ENCODE assay signal across 21 cellular contexts in the genomic region with DNA sequence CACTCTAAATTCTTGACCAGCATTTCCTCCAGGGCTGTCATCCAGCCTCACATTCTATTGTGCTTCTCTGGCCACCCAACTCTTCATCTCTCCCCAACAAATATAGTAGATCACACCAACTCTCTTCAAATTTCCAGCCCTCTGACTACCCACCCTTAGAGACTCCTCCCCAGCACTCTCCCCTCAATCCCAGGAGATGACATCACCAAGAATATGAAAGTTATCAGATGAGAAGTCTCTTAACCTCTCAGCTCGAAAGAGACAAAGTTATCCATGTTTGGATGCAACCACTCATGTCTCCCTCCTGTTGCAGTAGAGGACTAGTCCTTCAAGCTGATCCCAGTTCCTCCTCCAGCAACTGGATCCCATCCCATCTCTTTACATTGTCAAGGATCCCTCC. TPM values are rescaled to one million over a fixed set of nuclear protein-coding genes. Genes with fewer than 3 reads are reported as not detected.
DNase-seq lines count a peak whose midpoint lies in the region; ATAC-seq, FAIRE-seq and TF ChIP-seq lines count a peak whose summit lies in the region.
"Had no signal": no experiment of that assay in that cellular context is flagged by ENCODE, and none has a peak within 500 bp of the region (broad histone marks: within the 10 kb centered on the region; RNA-seq: fewer than 3 reads in every experiment).

No MANE protein-coding gene starts in this region.

- no peak for ATAC-seq in natural killer cell treated with Interleukin-12 subunit alpha and Interleukin-12 subunit beta and Interleukin-15 and Interleukin-18, amount 100 ng/mL, for 72 hours
- ATAC-seq in natural killer cell = no peak
- ATAC-seq in IMR-90 (ENCODE audit: low read depth) = no peak
- no peak for ATAC-seq in GM12878
- no peak for ATAC-seq in stimulated activated memory B cell treated with anti-CD40 and anti-IgM and Interleukin-4, amounts not matched to agents 10 μg/mL and 1 μg/mL and 100 μg/mL, for 72 hours

- CTCF ChIA-PET in IMR-90 (lab: Yijun Ruan, JAX) (no interaction called here), GM12878 (lab: Yijun Ruan, JAX) (interaction anchor here (0.6 to 1.0 kb wide), 2 partner anchors 8 to 1933 kb away, joined by 3 read pairs; no protein-coding TSS in a partner anchor)

- no peaks in the 10 kb centered on the region for H3K9me3 ChIP-seq in IMR-90 (ENCODE audit: control insufficient read depth, insufficient read depth, low read length)
- no peaks in the 10 kb centered on the region for H3K9me3 ChIP-seq in GM12878 (replicated peaks; ENCODE audit: control insufficient read depth, insufficient read depth, low read length)
- no peaks in the 10 kb centered on the region for H3K9me3 ChIP-seq in esophagus squamous epithelium
- H3K9me3 ChIP-seq: Caco-2 had no signal

- peaks cover 0 to 8% of the 10 kb centered on the region in 2 experiments; a peak in 2 of 4 replicates for H3K79me1 ChIP-seq in IMR-90 (ENCODE audit: low read depth in 1 of 2, low read length in 2 of 2)

- TF ChIP-seq RAD21 in IMR-90 (IDR thresholded peaks at IDR 0.05; ENCODE audit: low read length) (no peak), GM12878 (IDR thresholded peaks at IDR 0.05; ENCODE audit: insufficient read depth, low read depth, low read length) (no peak)

- H3K4me1 Mint-ChIP-seq in natural killer cell treated with Interleukin-12 subunit alpha and Interleukin-12 subunit beta and Interleukin-15 and Interleukin-18, amount 100 ng/mL, for 72 hours (ENCODE audit: low read depth in 2 of 2) = peaks cover 31 to 46% of the 10 kb centered on the region in 2 donors
- H3K4me1 Mint-ChIP-seq in natural killer cell = peaks cover 22 to 30% of the 10 kb centered on the region in 2 donors
- peaks cover 86% of the 10 kb centered on the region for H3K4me1 Mint-ChIP-seq in stimulated activated memory B cell treated with anti-CD40 and anti-IgM and Interleukin-4, amounts not matched to agents 10 μg/mL and 1 μg/mL and 100 μg/mL, for 72 hours

- TF ChIP-seq POLR2A in IMR-90 (IDR thresholded peaks at IDR 0.05; ENCODE audit: low read depth, low read length) (no peak), GM12878 (IDR thresholded peaks at IDR 0.05; ENCODE audit: low read depth, low read length) (no peak), esophagus squamous epithelium (IDR thresholded peaks at IDR 0.05) (no peak)

- H3K79me2 ChIP-seq in GM12878 (ENCODE audit: control insufficient read depth, insufficient read depth, low read length) = no peaks in the 10 kb centered on the region

- TF ChIP-seq CTCF in natural killer cell (IDR thresholded peaks at IDR 0.05) (no peak), IMR-90 (conservative IDR thresholded peaks at IDR 0.05; ENCODE audit: low read depth, low read length) (no peak), GM12878 (IDR thresholded peaks at IDR 0.05 in 2 of 3, conservative IDR thresholded peaks at IDR 0.05 in 1 of 3; ENCODE audit: control insufficient read depth in 2 of 3, extremely low read depth in 1 of 3, insufficient read depth in 1 of 3, low read depth in 3 of 3, low read length in 3 of 3) (no peak), esophagus squamous epithelium (IDR thresholded peaks at IDR 0.05) (no peak)

- RAD21 ChIA-PET in GM12878 (lab: Charles Lee; ENCODE audit: unreplicated experiment) = interaction anchor here (8.7 kb wide), 1 partner anchor 9 kb away, joined by 50 read pairs; no protein-coding TSS in a partner anchor

- peak overlapping the region; percentile 91 for H3K4ac ChIP-seq in IMR-90 (ENCODE audit: low read depth, low read length)

- H3K23ac ChIP-seq in IMR-90 (ENCODE audit: low read depth, low read length) = peak overlapping the region; percentile 46; the same call in 1 of the 2 replicates

- peak overlapping the region; percentile 49; the same call in 1 of the 2 replicates for H4K5ac ChIP-seq in IMR-90 (ENCODE audit: low read depth, low read length)

- POLR2A ChIA-PET in IMR-90 (lab: Charles Lee; ENCODE audit: unreplicated experiment) (no interaction called here), GM12878 (lab: Charles Lee) (interaction anchor here (0.8 to 3.8 kb wide), 2 partner anchors 9 kb away, joined by 3 to 19 read pairs; no protein-coding TSS in a partner anchor)

- in situ Hi-C loops in IMR-90 (cut with MboI; ENCODE audit: low sequenced_read_pairs) (no loop called here), GM12878 (cut with MboI) (no loop called here)

- H3K4me3 ChIP-seq in IMR-90 (ENCODE audit: insufficient read depth, low read depth, low read length) (no peak overlapping the region), GM12878 (no peak overlapping the region), esophagus squamous epithelium (no peak overlapping the region)
- H3K4me3 ChIP-seq: SK-N-MC had no signal

- H3K9me3 Mint-ChIP-seq in natural killer cell treated with Interleukin-12 subunit alpha and Interleukin-12 subunit beta and Interleukin-15 and Interleukin-18, amount 100 ng/mL, for 72 hours = peaks cover 7% of the 10 kb centered on the region
- H3K9me3 Mint-ChIP-seq in natural killer cell = no peaks in the 10 kb centered on the region
- H3K9me3 Mint-ChIP-seq in stimulated activated memory B cell treated with anti-CD40 and anti-IgM and Interleukin-4, amounts not matched to agents 10 μg/mL and 1 μg/mL and 100 μg/mL, for 72 hours = peaks cover 7% of the 10 kb centered on the region
- H3K9me3 Mint-ChIP-seq: HFFc6 had no signal

- peak overlapping the region; percentile 2 for H2BK5ac ChIP-seq in IMR-90 (ENCODE audit: low read depth, low read length, poor library complexity, severe bottlenecking)

- no peak overlapping the region for H3K56ac ChIP-seq in IMR-90 (ENCODE audit: extremely low read depth, insufficient read depth, low read length)

- H3K27me3 Mint-ChIP-seq in natural killer cell treated with Interleukin-12 subunit alpha and Interleukin-12 subunit beta and Interleukin-15 and Interleukin-18, amount 100 ng/mL, for 72 hours = no peaks in the 10 kb centered on the region
- no peaks in the 10 kb centered on the region for H3K27me3 Mint-ChIP-seq in natural killer cell (ENCODE audit: low read depth in 2 of 2)
- no peaks in the 10 kb centered on the region for H3K27me3 Mint-ChIP-seq in stimulated activated memory B cell treated with anti-CD40 and anti-IgM and Interleukin-4, amounts not matched to agents 10 μg/mL and 1 μg/mL and 100 μg/mL, for 72 hours

- H4K91ac ChIP-seq in IMR-90 (ENCODE audit: insufficient read depth, low read depth, low read length) = peak overlapping the region; percentile 67

- peak overlapping the region; percentile 4 to 33; a peak in 1 of 4 replicates for H4K8ac ChIP-seq in IMR-90 (ENCODE audit: low read depth in 2 of 2, low read length in 2 of 2)

- peak overlapping the region; percentile 52; the same call in 1 of the 2 replicates for H3K14ac ChIP-seq in IMR-90 (replicated peaks; ENCODE audit: low read depth, low read length)

- H2AK5ac ChIP-seq in IMR-90 (ENCODE audit: low read depth, low read length) = peak overlapping the region; percentile 96

- no peak for TF ChIP-seq EP300 in GM12878 (IDR thresholded peaks at IDR 0.05; ENCODE audit: borderline replicate concordance in 1 of 2, control insufficient read depth in 1 of 2, low read depth in 2 of 2, low read length in 2 of 2)

- H3K9ac ChIP-seq in IMR-90 (ENCODE audit: low read depth, low read length) (no peak overlapping the region), GM12878 (ENCODE audit: control insufficient read depth, insufficient read depth, low read length) (no peak overlapping the region)

- no peaks in the 10 kb centered on the region for H3K36me3 Mint-ChIP-seq in natural killer cell treated with Interleukin-12 subunit alpha and Interleukin-12 subunit beta and Interleukin-15 and Interleukin-18, amount 100 ng/mL, for 72 hours
- H3K36me3 Mint-ChIP-seq in natural killer cell = no peaks in the 10 kb centered on the region
- peaks cover 9% of the 10 kb centered on the region for H3K36me3 Mint-ChIP-seq in stimulated activated memory B cell treated with anti-CD40 and anti-IgM and Interleukin-4, amounts not matched to agents 10 μg/mL and 1 μg/mL and 100 μg/mL, for 72 hours

- peak overlapping the region; percentile 6 to 73 for H3K27ac Mint-ChIP-seq in natural killer cell treated with Interleukin-12 subunit alpha and Interleukin-12 subunit beta and Interleukin-15 and Interleukin-18, amount 100 ng/mL, for 72 hours
- H3K27ac Mint-ChIP-seq in natural killer cell = no peak overlapping the region
- peak overlapping the region; percentile 88 for H3K27ac Mint-ChIP-seq in stimulated activated memory B cell treated with anti-CD40 and anti-IgM and Interleukin-4, amounts not matched to agents 10 μg/mL and 1 μg/mL and 100 μg/mL, for 72 hours
- H3K27ac Mint-ChIP-seq: HFFc6 had no signal

- H3K9me1 ChIP-seq in IMR-90 (ENCODE audit: insufficient read depth, low read length) = peaks cover 15% of the 10 kb centered on the region

- no CpG with 5 or more reads among the region's 1 CpG for WGBS in IMR-90 (ENCODE audit: extremely low coverage in 2 of 2, insufficient read length in 1 of 2), 2 experiments
- 76% methylated on average over 1 of the region's 1 CpG for WGBS in GM12878 (ENCODE audit: insufficient coverage, insufficient replicate concordance, low lambda C conversion rate, missing lambda C conversion rate)
- 85 to 100% methylated on average over 1 of the region's 1 CpG for WGBS in esophagus squamous epithelium, 2 donors

- intact Hi-C loops in natural killer cell (cut with micrococcal nuclease) (no loop called here), IMR-90 (cut with micrococcal nuclease) (no loop called here), GM12878 (cut with micrococcal nuclease; ENCODE audit: unreplicated experiment) (no loop called here), esophagus squamous epithelium (cut with DNase I) (no loop called here)

- FAIRE-seq in GM12878 (lab: Jason Lieb, UNC) = no peak
- FAIRE-seq: GM12892, GM18507, H54 had no signal

- H2AFZ ChIP-seq in IMR-90 (replicated peaks; ENCODE audit: low read length, poor library complexity) = no peak overlapping the region
- H2AFZ ChIP-seq in GM12878 (ENCODE audit: control insufficient read depth, low read depth, low read length) = no peak overlapping the region

- DNase-seq in natural killer cell treated with Interleukin-12 subunit alpha and Interleukin-12 subunit beta and Interleukin-15 and Interleukin-18, amount 100 ng/mL, for 72 hours (ENCODE audit: low spot score) = no peak
- DNase-seq in natural killer cell = no peak
- no peak for DNase-seq in IMR-90
- no peak for DNase-seq in GM12878 (ENCODE audit: low read depth, low spot score)
- no peak for DNase-seq in esophagus squamous epithelium (lab: John Stamatoyannopoulos, UW)
- no peak for DNase-seq in HK-2 (ENCODE audit: unreplicated experiment)
- DNase-seq: AML-193, Caco-2, DMS153, EL, HFFc6, NCI-H1694 treated with DMSO at 0.1 percent for 48 hours, NCI-H510A, NCI-H748 treated with DMSO at 0.1 percent for 48 hours, SHP77 had no signal

- H2BK120ac ChIP-seq in IMR-90 (ENCODE audit: low read depth, low read length) = peak overlapping the region; percentile 81

- H3K18ac ChIP-seq in IMR-90 (ENCODE audit: low read depth, low read length) = peak overlapping the region; percentile 62; the same call in 1 of the 2 replicates

- no peaks in the 10 kb centered on the region for H3K36me3 ChIP-seq in IMR-90 (ENCODE audit: control insufficient read depth, insufficient read depth, low read length)
- no peaks in the 10 kb centered on the region for H3K36me3 ChIP-seq in GM12878 (ENCODE audit: control insufficient read depth in 2 of 2, insufficient read depth in 2 of 2, low read length in 1 of 2)
- no peaks in the 10 kb centered on the region for H3K36me3 ChIP-seq in esophagus squamous epithelium

- H4K20me1 ChIP-seq in IMR-90 (ENCODE audit: insufficient read depth, low read length) (no peaks in the 10 kb centered on the region), GM12878 (ENCODE audit: control insufficient read depth, insufficient read depth) (no peaks in the 10 kb centered on the region)

- H2BK20ac ChIP-seq in IMR-90 (ENCODE audit: low read depth, low read length) = peak overlapping the region; percentile 65; the same call in 1 of the 2 replicates

- H3K4me3 Mint-ChIP-seq in natural killer cell treated with Interleukin-12 subunit alpha and Interleukin-12 subunit beta and Interleukin-15 and Interleukin-18, amount 100 ng/mL, for 72 hours = peak overlapping the region; percentile 11
- H3K4me3 Mint-ChIP-seq in natural killer cell = no peak overlapping the region
- no peak overlapping the region for H3K4me3 Mint-ChIP-seq in stimulated activated memory B cell treated with anti-CD40 and anti-IgM and Interleukin-4, amounts not matched to agents 10 μg/mL and 1 μg/mL and 100 μg/mL, for 72 hours
- H3K4me3 Mint-ChIP-seq: HFFc6 had no signal

- BruUV-seq in IMR-90 (replicated peaks; lab: Mats Ljungman, UMichigan) (no TSS peak), GM12878 (replicated peaks; lab: Mats Ljungman, UMichigan) (no TSS peak)

- H3K4me2 ChIP-seq in IMR-90 (ENCODE audit: low read depth, low read length) (no peak overlapping the region), GM12878 (ENCODE audit: control insufficient read depth, insufficient read depth) (no peak overlapping the region)

- H3K27ac ChIP-seq in IMR-90 (ENCODE audit: insufficient read depth, low read length) = no peak overlapping the region
- H3K27ac ChIP-seq in GM12878 (ENCODE audit: control insufficient read depth, insufficient read depth) = no peak overlapping the region
- no peak overlapping the region for H3K27ac ChIP-seq in esophagus squamous epithelium
- H3K27ac ChIP-seq: HL-60, SK-N-MC had no signal

- peak overlapping the region; percentile 54 for H2BK15ac ChIP-seq in IMR-90 (ENCODE audit: low read depth, low read length)

- SMC1A ChIA-PET in GM12878 (lab: Charles Lee; ENCODE audit: uncharacterized antibody, unreplicated experiment) = interaction anchor here (0.9 to 1.3 kb wide), 6 partner anchors 7 to 57 kb away, joined by 3 to 7 read pairs (median 3); no protein-coding TSS in a partner anchor

- H3K27me3 ChIP-seq in IMR-90 (ENCODE audit: control insufficient read depth, insufficient read depth, low read length) (no peaks in the 10 kb centered on the region), GM12878 (replicated peaks in 1 of 2; ENCODE audit: control insufficient read depth in 2 of 2, insufficient read depth in 2 of 2, low read length in 1 of 2) (no peaks in the 10 kb centered on the region), esophagus squamous epithelium (no peaks in the 10 kb centered on the region)

- H3K4me1 ChIP-seq in IMR-90 (ENCODE audit: control insufficient read depth, insufficient read depth, low read length) = peaks cover 31% of the 10 kb centered on the region
- H3K4me1 ChIP-seq in GM12878 (ENCODE audit: control insufficient read depth, insufficient read depth, low read length) = peaks cover 11% of the 10 kb centered on the region
- peaks cover 16 to 33% (median 16%) of the 10 kb centered on the region in 3 donors for H3K4me1 ChIP-seq in esophagus squamous epithelium

- H2AK9ac ChIP-seq in IMR-90 (replicated peaks; ENCODE audit: low read depth, low read length, poor library complexity) = peak overlapping the region; percentile 19

- dilution Hi-C loops in IMR-90 (cut with HindIII; ENCODE audit: low sequenced_read_pairs, unreplicated experiment) = no loop called here

RNA-seq across cellular contexts. Expression of a gene that starts 47.1 kb away (rescaled TPM):
- 1,000 to 10,000 TPM in 1 of 2 donors, 100 to 1,000 TPM in 1; 206 to 1,155 TPM for total RNA-seq in natural killer cell treated with Interleukin-12 subunit alpha and Interleukin-12 subunit beta and Interleukin-15 and Interleukin-18, amount 100 ng/mL, for 72 hours
- 100 to 1,000 TPM; 157 to 197 (median 158) TPM for total RNA-seq in natural killer cell
- 155 and 158 TPM in 2 replicates for total RNA-seq in IMR-90 (2012; rRNA removed)
- polyA plus RNA-seq in IMR-90 (2012; rRNA removed) = 163 and 202 TPM in 2 replicates
- 108 and 247 TPM in 2 replicates for polyA plus RNA-seq in IMR-90 (2012; cell fraction: cytosol; rRNA removed)
- polyA plus RNA-seq in IMR-90 (2012; cell fraction: nucleus; rRNA removed; ENCODE audit: low replicate concordance) = 92.9 and 150 TPM in 2 replicates
- 56.4 and 60.7 TPM in 2 replicates for total RNA-seq in GM12878 (2013; cell fraction: nucleolus; rRNA removed)
- 75.9 and 78.2 TPM in 2 replicates for total RNA-seq in GM12878 (2014; rRNA removed)
- 31.7 and 34.8 TPM in 2 replicates for total RNA-seq in GM12878 (2014; rRNA removed; fragmentation: Illumina TruSeq; extraction: Trizol)
- total RNA-seq in GM12878 (2021) = 45.5 and 48.5 TPM in 2 replicates
- 22.4 TPM for polyA plus RNA-seq in GM12878 (2011; ENCODE audit: low read depth)
- 122 and 133 TPM in 2 replicates for polyA plus RNA-seq in GM12878 (2011; rRNA removed)
- polyA plus RNA-seq in GM12878 (2011; cell fraction: cytosol; rRNA removed) = 167 and 195 TPM in 2 replicates
- polyA plus RNA-seq in GM12878 (2011; cell fraction: nucleus; rRNA removed) = 61.3 and 63.9 TPM in 2 replicates
- 33.1 and 35.0 TPM in 2 replicates for polyA plus RNA-seq in GM12878 (2012)
- polyA plus RNA-seq in GM12878 (2014; fragmentation: Illumina TruSeq; extraction: Trizol) = 35.3 and 36.6 TPM in 2 replicates
- 10 to 100 TPM in 1 of 2 experiments, 1 to 10 TPM in 1; 9.3 to 26.5 TPM for polyA plus RNA-seq in GM12878 (2014; fragmentation: Nextera tagmentation; extraction: Ambion mirVana)
- polyA plus RNA-seq in GM12878 (2014; rRNA removed) = 55.9 and 79.2 TPM in 2 replicates
- polyA plus RNA-seq in GM12878 (2016; fragmentation: Nextera tagmentation; extraction: Ambion mirVana) = 10 to 100 TPM; 11.1 to 11.9 TPM
- polyA minus RNA-seq in GM12878 (2011; rRNA and poly(A)+ RNA removed) = 166 and 214 TPM in 2 replicates
- 58.0 and 63.5 TPM in 2 replicates for polyA minus RNA-seq in GM12878 (2011; cell fraction: cytosol; rRNA and poly(A)+ RNA removed)
- polyA minus RNA-seq in GM12878 (2011; cell fraction: nucleus; rRNA and poly(A)+ RNA removed) = 125 and 186 TPM in 2 replicates
- 10 to 100 TPM in 3 of 4 donors, 1 to 10 TPM in 1; 2.4 to 22.7 (median 17.6) TPM for total RNA-seq in esophagus squamous epithelium

Comparison
In these comparisons a context has a peak if more than half of its experiments do, and no peak if none do; other contexts are left out.
1. H3K27ac Mint-ChIP-seq: peak in natural killer cell treated with Interleukin-12 subunit alpha and Interleukin-12 subunit beta and Interleukin-15 and Interleukin-18, amount 100 ng/mL, for 72 hours (2 of 2) and stimulated activated memory B cell treated with anti-CD40 and anti-IgM and Interleukin-4, amounts not matched to agents 10 μg/mL and 1 μg/mL and 100 μg/mL, for 72 hours (single experiment); none in natural killer cell (0 of 2).